In genomic region chr18:31436825-31437224, GRCh38 we compare ENCODE assay signal across 1 cellular context.
TF ChIP-seq lines count a peak whose summit lies in the region.

No MANE protein-coding gene starts in this region.

TF ChIP-seq in HepG2, 621 proteins besides CTCF, POLR2A, EP300 and RAD21 (continued from another document):
- TF ChIP-seq, protein P1, sequence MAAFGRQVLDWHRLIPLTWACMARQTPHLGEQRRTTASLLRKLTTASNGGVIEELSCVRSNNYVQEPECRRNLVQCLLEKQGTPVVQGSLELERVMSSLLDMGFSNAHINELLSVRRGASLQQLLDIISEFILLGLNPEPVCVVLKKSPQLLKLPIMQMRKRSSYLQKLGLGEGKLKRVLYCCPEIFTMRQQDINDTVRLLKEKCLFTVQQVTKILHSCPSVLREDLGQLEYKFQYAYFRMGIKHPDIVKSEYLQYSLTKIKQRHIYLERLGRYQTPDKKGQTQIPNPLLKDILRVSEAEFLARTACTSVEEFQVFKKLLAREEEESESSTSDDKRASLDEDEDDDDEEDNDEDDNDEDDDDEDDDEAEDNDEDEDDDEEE (CRISPR knock-in tag; IDR thresholded peaks at IDR 0.05): no peak
- TF ChIP-seq HHEX (CRISPR knock-in tag; IDR thresholded peaks at IDR 0.05) (0 out of 2 replicates have a peak, but pooled peaks have one; percentile 21), SOX5 (CRISPR knock-in tag; IDR thresholded peaks at IDR 0.05; ENCODE audit: borderline replicate concordance) (no peak), SMC3 (IDR thresholded peaks at IDR 0.05; ENCODE audit: low read length) (peak; percentile 71; the same call in 1 of the 2 replicates), SP140L (CRISPR knock-in tag; IDR thresholded peaks at IDR 0.05; ENCODE audit: borderline replicate concordance) (no peak), CREB3 (CRISPR knock-in tag; IDR thresholded peaks at IDR 0.05) (no peak), MLX (CRISPR knock-in tag; IDR thresholded peaks at IDR 0.05) (no peak), GFI1 (CRISPR knock-in tag; IDR thresholded peaks at IDR 0.05; ENCODE audit: borderline replicate concordance) (no peak), ZNF615 (CRISPR knock-in tag; IDR thresholded peaks at IDR 0.05; ENCODE audit: borderline replicate concordance) (no peak), MBD4 (IDR thresholded peaks at IDR 0.05; ENCODE audit: borderline replicate concordance, low read length) (no peak)
